Comparison of ENCODE assay signal across 15 cellular contexts in the genomic region with DNA sequence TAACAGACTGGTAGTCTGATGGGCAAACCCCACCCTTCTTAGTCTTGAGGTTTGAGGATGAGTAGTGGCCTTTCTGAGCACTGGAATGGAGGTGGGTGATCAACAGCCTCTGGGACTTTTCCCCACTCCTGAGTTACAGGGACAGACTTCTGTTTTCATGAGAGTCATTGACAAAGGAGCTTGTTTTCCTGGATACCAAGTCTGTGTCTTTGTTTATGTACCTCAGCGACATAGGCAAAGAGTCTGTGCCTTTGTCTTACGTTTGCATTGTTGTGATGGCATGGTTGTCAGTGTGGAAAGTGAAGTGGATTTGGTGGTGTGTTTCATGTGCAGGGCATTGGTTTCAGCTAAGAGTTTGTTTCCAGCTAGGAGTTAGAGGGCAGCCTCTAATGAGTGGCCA.
"Had no signal": no experiment of that assay in that cellular context is flagged by ENCODE, and none has a peak within 500 bp of the region (broad histone marks: within the 10 kb centered on the region; RNA-seq: fewer than 3 reads in every experiment).

No MANE protein-coding gene starts in this region.

- H3K9me3 Mint-ChIP-seq: activated CD4-positive, alpha-beta T cell treated with anti-CD3 and anti-CD28 coated beads, Interleukin-2, amount 10 ng/mL, durations not matched to agents 7 days and 5 days; activated naive CD4-positive, alpha-beta T cell treated with anti-CD3 and anti-CD28 coated beads, Interleukin-2, amount 10 ng/mL, durations not matched to agents 7 days and 5 days; activated T-helper 17 cell treated with anti-CD3 and anti-CD28 coated beads, Interleukin-2, amount 50 U/mL, for 72 hours; nephron had no signal

- H3K36me3 ChIP-seq: esophagus squamous epithelium, thoracic aorta, vagina had no signal

- H3K4me1 Mint-ChIP-seq: activated CD4-positive, alpha-beta T cell treated with anti-CD3 and anti-CD28 coated beads, Interleukin-2, amount 10 ng/mL, durations not matched to agents 7 days and 5 days; activated naive CD4-positive, alpha-beta T cell treated with anti-CD3 and anti-CD28 coated beads, Interleukin-2, amount 10 ng/mL, durations not matched to agents 7 days and 5 days; immature natural killer cell had no signal

- H3K4me3 Mint-ChIP-seq: activated CD4-positive, alpha-beta T cell treated with anti-CD3 and anti-CD28 coated beads, Interleukin-2, amount 10 ng/mL, durations not matched to agents 7 days and 5 days; activated naive CD4-positive, alpha-beta T cell treated with anti-CD3 and anti-CD28 coated beads, Interleukin-2, amount 10 ng/mL, durations not matched to agents 7 days and 5 days; activated T-helper 17 cell treated with anti-CD3 and anti-CD28 coated beads, Interleukin-2, amount 50 U/mL, for 72 hours; immature natural killer cell; nephron had no signal

- H3K9me3 ChIP-seq: esophagus squamous epithelium, thoracic aorta, vagina had no signal

- H3K27me3 ChIP-seq: esophagus squamous epithelium, vagina had no signal

- DNase-seq: activated CD4-positive, alpha-beta T cell treated with anti-CD3 and anti-CD28 coated beads, Interleukin-2, amount 10 ng/mL, durations not matched to agents 7 days and 5 days; activated CD4-positive, CD25-positive, alpha-beta regulatory T cell; activated CD8-positive, alpha-beta memory T cell treated with anti-CD3 and anti-CD28 coated beads for 24 hours; activated naive CD4-positive, alpha-beta T cell treated with anti-CD3 and anti-CD28 coated beads, Interleukin-2, amount 10 ng/mL, durations not matched to agents 7 days and 5 days; cortex of kidney; esophagus squamous epithelium; foreskin fibroblast; glutamatergic neuron; immature natural killer cell; stimulated activated CD4-positive, alpha-beta T cell treated with anti-CD3 and anti-CD28 coated beads, Interleukin-2, amount 100 ng/mL, for 48 hours; stimulated activated naive CD8-positive, alpha-beta T cell treated with anti-CD3 and anti-CD28 coated beads, Interleukin-15, Interleukin-2, amounts not matched to agents 100 U/mL and 50 U/mL, for 24 hours had no signal

- H3K27ac Mint-ChIP-seq: activated CD4-positive, alpha-beta T cell treated with anti-CD3 and anti-CD28 coated beads, Interleukin-2, amount 10 ng/mL, durations not matched to agents 7 days and 5 days; activated naive CD4-positive, alpha-beta T cell treated with anti-CD3 and anti-CD28 coated beads, Interleukin-2, amount 10 ng/mL, durations not matched to agents 7 days and 5 days; activated T-helper 17 cell treated with anti-CD3 and anti-CD28 coated beads, Interleukin-2, amount 50 U/mL, for 72 hours; immature natural killer cell had no signal

- H3K36me3 Mint-ChIP-seq: activated naive CD4-positive, alpha-beta T cell treated with anti-CD3 and anti-CD28 coated beads, Interleukin-2, amount 10 ng/mL, durations not matched to agents 7 days and 5 days; immature natural killer cell had no signal

- ATAC-seq: activated T-helper 17 cell treated with anti-CD3 and anti-CD28 coated beads, Interleukin-2, amount 50 U/mL, for 72 hours; stimulated activated naive CD8-positive, alpha-beta T cell treated with anti-CD3 and anti-CD28 coated beads, Interleukin-15, Interleukin-2, amounts not matched to agents 100 U/mL and 50 U/mL, for 24 hours had no signal

- H3K4me3 ChIP-seq: esophagus squamous epithelium, thoracic aorta, vagina had no signal
